9 cellular contexts compared by ENCODE assay signal in the genomic region with DNA sequence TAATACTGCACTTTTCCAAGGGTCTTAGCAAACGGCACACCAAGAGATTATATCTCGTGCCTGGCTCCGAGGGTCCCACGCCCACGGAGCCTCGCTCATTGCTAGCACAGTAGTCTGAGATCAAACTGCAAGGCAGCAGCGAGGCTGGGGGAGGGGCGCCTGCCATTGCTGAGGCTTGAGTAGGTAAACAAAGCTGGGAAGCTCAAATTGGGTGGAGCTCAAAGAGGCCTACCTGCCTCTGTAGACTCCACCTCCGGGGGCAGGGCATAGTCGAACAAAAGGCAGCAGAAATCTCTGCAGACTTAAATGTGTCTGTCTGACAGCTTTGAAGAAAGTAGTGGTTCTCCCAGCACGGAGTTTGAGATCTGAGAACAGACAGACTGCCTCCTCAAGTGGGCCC. TPM values are rescaled to one million over a fixed set of nuclear protein-coding genes. Genes with fewer than 3 reads are reported as not detected.
"Had no signal": no experiment of that assay in that cellular context is flagged by ENCODE, and none has a peak within 500 bp of the region (broad histone marks: within the 10 kb centered on the region; RNA-seq: fewer than 3 reads in every experiment).

No MANE protein-coding gene starts in this region.

RNA-seq across cellular contexts. Expression of gene SYNDIG1, which starts 43.0 kb away (rescaled TPM):
- total RNA-seq: activated CD4-positive, alpha-beta memory T cell treated with anti-CD3 and anti-CD28 coated beads, Interleukin-2, amount 10 ng/mL, durations not matched to agents 7 days and 5 days; activated naive CD8-positive, alpha-beta T cell treated with anti-CD3 and anti-CD28 coated beads, Interleukin-2, amount 10 ng/mL, durations not matched to agents 7 days and 5 days; activated T-cell treated with anti-CD3 and anti-CD28 coated beads, Interleukin-2, amount 50 U/mL, for 72 hours; activated T-helper 17 cell treated with anti-CD3 and anti-CD28 coated beads, Interleukin-2, amount 50 U/mL, for 72 hours; MCF 10A; SJSA1; T-cell; T-helper 17 cell had no signal
- polyA plus RNA-seq: SK-N-SH had no signal
